In genomic region chr18:80227472-80227871, GRCh38 we compare ENCODE assay signal across 16 cellular contexts. TPM values are rescaled to one million over a fixed set of nuclear protein-coding genes. Genes with fewer than 3 reads are reported as not detected.
A peak's percentile ranks its signal among the peaks of the same experiment; 100 is the strongest.
DNase-seq lines count a peak whose midpoint lies in the region; ATAC-seq and TF ChIP-seq lines count a peak whose summit lies in the region.
"Had no signal": no experiment of that assay in that cellular context is flagged by ENCODE, and none has a peak within 500 bp of the region (broad histone marks: within the 10 kb centered on the region; RNA-seq: fewer than 3 reads in every experiment).

No MANE protein-coding gene starts in this region.

- H3K36me3 Mint-ChIP-seq in nephron progenitor cell (ENCODE audit: low read depth): peaks cover 9% of the 10 kb centered on the region
- H3K36me3 Mint-ChIP-seq: CD8-positive, alpha-beta memory T cell had no signal

- DNase-seq in AG20443 (ENCODE audit: low spot score) (peak; percentile 3), GM13977 (ENCODE audit: low spot score) (peak; percentile 8), nephron progenitor cell (no peak), NCI-H2227 (lab: John Stamatoyannopoulos, UW; ENCODE audit: unreplicated experiment) (no peak), NCI-H2227 treated with DMSO at 0.1 percent for 48 hours (lab: John Stamatoyannopoulos, UW) (no peak), AML-193 (lab: John Stamatoyannopoulos, UW) (no peak), DMS 273 treated with DMSO at 0.1 percent for 48 hours (lab: John Stamatoyannopoulos, UW) (no peak)
- DNase-seq: ACHN; BE2C; Caco-2; CD8-positive, alpha-beta memory T cell; DMS53; GF-D8; HCEC 1CT; HFFc6 had no signal

- peaks cover 28% of the 10 kb centered on the region for H3K4me1 Mint-ChIP-seq in nephron progenitor cell
- H3K4me1 Mint-ChIP-seq: CD8-positive, alpha-beta memory T cell had no signal

- H3K27ac Mint-ChIP-seq in nephron progenitor cell: peak overlapping the region; percentile 98
- H3K27ac Mint-ChIP-seq: HFFc6 had no signal

- H3K4me3 Mint-ChIP-seq in nephron progenitor cell: no peak overlapping the region
- H3K4me3 Mint-ChIP-seq: CD8-positive, alpha-beta memory T cell; HFFc6 had no signal

- TF ChIP-seq CTCF in GM13977 (IDR thresholded peaks at IDR 0.05; ENCODE audit: extremely low read depth, insufficient read depth, missing control alignments) (no peak), nephron progenitor cell (IDR thresholded peaks at IDR 0.05) (no peak)

- ATAC-seq in esophagus mucosa: peak; percentile 27

- peaks cover 10% of the 10 kb centered on the region for H3K9me3 Mint-ChIP-seq in nephron progenitor cell
- H3K9me3 Mint-ChIP-seq: CD8-positive, alpha-beta memory T cell; HFFc6 had no signal

- in situ Hi-C loops in GM13977 (cut with MboI; ENCODE audit: low pct_unique_long_range_greater_than_20kb, low sequenced_read_pairs, unreplicated experiment): no loop called here

- H3K27me3 Mint-ChIP-seq in nephron progenitor cell (ENCODE audit: low read depth, poor library complexity): no peaks in the 10 kb centered on the region

RNA-seq across cellular contexts. Expression of gene PARD6G, which starts 19.8 kb away (rescaled TPM):
- total RNA-seq in esophagus mucosa: 33.8 TPM

Comparison
In these comparisons a context has a peak if more than half of its experiments do, and no peak if none do; other contexts are left out.
1. DNase-seq: peak in AG20443 (single experiment) and GM13977 (single experiment); none in nephron progenitor cell (single experiment), NCI-H2227 (single experiment), NCI-H2227 treated with DMSO at 0.1 percent for 48 hours (single experiment), AML-193 (0 of 2) and DMS 273 treated with DMSO at 0.1 percent for 48 hours (single experiment).